8 cellular contexts compared by ENCODE assay signal in the genomic region with DNA sequence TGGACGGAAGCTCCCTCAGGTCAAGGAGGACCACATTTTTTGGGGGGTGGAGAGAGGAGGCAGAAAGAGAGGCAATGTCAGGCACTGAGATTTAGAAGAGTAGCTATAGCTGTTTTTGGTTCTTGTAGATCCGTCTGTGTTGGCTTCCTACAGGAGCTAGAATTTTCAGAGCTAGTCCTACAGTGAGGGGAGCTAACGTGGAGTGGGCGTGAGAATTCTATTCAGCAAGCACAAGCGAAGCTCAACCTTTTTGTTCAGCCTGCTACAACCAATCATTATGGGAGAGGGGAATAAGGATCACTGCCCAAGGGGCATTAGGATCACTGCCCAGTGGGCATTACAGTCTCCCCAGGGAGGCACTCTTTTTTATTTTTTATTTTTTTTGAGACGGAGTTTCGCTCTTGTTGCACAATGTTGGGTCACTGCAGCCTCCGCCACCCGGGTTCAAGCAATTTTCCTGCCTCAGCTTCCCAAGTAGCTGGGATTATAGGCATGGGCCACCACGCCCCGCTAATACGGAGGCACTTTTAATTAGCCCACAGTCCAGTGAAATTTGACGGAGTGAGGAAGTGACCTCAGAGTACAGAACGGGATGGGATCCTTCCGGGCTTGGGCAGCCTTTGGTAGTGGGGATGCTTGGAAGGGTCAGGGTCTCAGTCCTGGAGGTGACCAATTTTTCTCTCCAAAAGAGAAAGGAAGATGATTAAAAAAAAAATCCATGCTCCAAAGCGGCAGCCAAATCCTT. TPM values are rescaled to one million over a fixed set of nuclear protein-coding genes. Genes with fewer than 3 reads are reported as not detected.
A peak's percentile ranks its signal among the peaks of the same experiment; 100 is the strongest.
DNase-seq lines count a peak whose midpoint lies in the region; ATAC-seq and TF ChIP-seq lines count a peak whose summit lies in the region.

No MANE protein-coding gene starts in this region.

- peak overlapping the region; percentile 84 for H3K4me3 ChIP-seq in GM08714 (ENCODE audit: low read length)
- H3K4me3 ChIP-seq in mucosa of descending colon = peak overlapping the region; percentile 100

- peaks cover 33% of the 10 kb centered on the region for H3K4me1 ChIP-seq in mucosa of descending colon (ENCODE audit: low read depth)

- DNase-seq in NCI-H82 treated with DMSO at 0.1 percent for 48 hours (lab: John Stamatoyannopoulos, UW; ENCODE audit: unreplicated experiment) (peak; percentile 63), mucosa of descending colon (peak in 1 of 3 donors; percentile 32), iPS-NIHi11 (ENCODE audit: low spot score) (no peak)

- H3K27ac Mint-ChIP-seq in dendritic cell treated with granulocyte-macrophage colony-stimulating factor and Interleukin-4, amounts not matched to agents 40 ng/mL and 50 ng/mL, for 4 days = peak overlapping the region; percentile 93

- no peak for ATAC-seq in mucosa of descending colon
- ATAC-seq in HG03097 (IDR thresholded peaks at IDR 0.05; ENCODE audit: low FRiP score, unreplicated experiment) = no peak
- ATAC-seq in GM19395 (IDR thresholded peaks at IDR 0.05; ENCODE audit: unreplicated experiment) = no peak
- ATAC-seq in HG02870 (IDR thresholded peaks at IDR 0.05; ENCODE audit: unreplicated experiment) = no peak

- H3K9me3 Mint-ChIP-seq in dendritic cell treated with granulocyte-macrophage colony-stimulating factor and Interleukin-4, amounts not matched to agents 40 ng/mL and 50 ng/mL, for 4 days = no peaks in the 10 kb centered on the region

- peak overlapping the region; percentile 94 for H3K4me3 Mint-ChIP-seq in dendritic cell treated with granulocyte-macrophage colony-stimulating factor and Interleukin-4, amounts not matched to agents 40 ng/mL and 50 ng/mL, for 4 days

- H3K36me3 ChIP-seq in mucosa of descending colon (ENCODE audit: low read depth) = no peaks in the 10 kb centered on the region

- TF ChIP-seq CTCF in mucosa of descending colon (IDR thresholded peaks at IDR 0.05) = no peak

- peaks cover 23% of the 10 kb centered on the region for H3K4me1 Mint-ChIP-seq in dendritic cell treated with granulocyte-macrophage colony-stimulating factor and Interleukin-4, amounts not matched to agents 40 ng/mL and 50 ng/mL, for 4 days (ENCODE audit: low read depth)

- H3K27me3 Mint-ChIP-seq in dendritic cell treated with granulocyte-macrophage colony-stimulating factor and Interleukin-4, amounts not matched to agents 40 ng/mL and 50 ng/mL, for 4 days = no peaks in the 10 kb centered on the region

- intact Hi-C loops in dendritic cell treated with granulocyte-macrophage colony-stimulating factor and Interleukin-4, amounts not matched to agents 40 ng/mL and 50 ng/mL, for 4 days (cut with micrococcal nuclease) = loop anchor here (2.0 kb wide), 1 partner anchor 15 kb away; no protein-coding TSS in a partner anchor
- intact Hi-C loops in mucosa of descending colon (cut with DNase I, micrococcal nuclease) = no loop called here

- H3K36me3 Mint-ChIP-seq in dendritic cell treated with granulocyte-macrophage colony-stimulating factor and Interleukin-4, amounts not matched to agents 40 ng/mL and 50 ng/mL, for 4 days (ENCODE audit: low read depth) = peaks cover 68% of the 10 kb centered on the region

- no peaks in the 10 kb centered on the region for H3K9me3 ChIP-seq in mucosa of descending colon

RNA-seq across cellular contexts. Expression of a gene that starts 1.1 kb away (rescaled TPM):
- total RNA-seq in mucosa of descending colon = 10 to 100 TPM; 27.6 to 42.3 (median 29.6) TPM

RNA-seq across cellular contexts. Expression of a gene that starts 41.4 kb away (rescaled TPM):
- total RNA-seq in mucosa of descending colon = 10 to 100 TPM; 60.7 to 79.5 (median 72.3) TPM
